Comparison of ENCODE assay signal across 10 cellular contexts in the genomic region with DNA sequence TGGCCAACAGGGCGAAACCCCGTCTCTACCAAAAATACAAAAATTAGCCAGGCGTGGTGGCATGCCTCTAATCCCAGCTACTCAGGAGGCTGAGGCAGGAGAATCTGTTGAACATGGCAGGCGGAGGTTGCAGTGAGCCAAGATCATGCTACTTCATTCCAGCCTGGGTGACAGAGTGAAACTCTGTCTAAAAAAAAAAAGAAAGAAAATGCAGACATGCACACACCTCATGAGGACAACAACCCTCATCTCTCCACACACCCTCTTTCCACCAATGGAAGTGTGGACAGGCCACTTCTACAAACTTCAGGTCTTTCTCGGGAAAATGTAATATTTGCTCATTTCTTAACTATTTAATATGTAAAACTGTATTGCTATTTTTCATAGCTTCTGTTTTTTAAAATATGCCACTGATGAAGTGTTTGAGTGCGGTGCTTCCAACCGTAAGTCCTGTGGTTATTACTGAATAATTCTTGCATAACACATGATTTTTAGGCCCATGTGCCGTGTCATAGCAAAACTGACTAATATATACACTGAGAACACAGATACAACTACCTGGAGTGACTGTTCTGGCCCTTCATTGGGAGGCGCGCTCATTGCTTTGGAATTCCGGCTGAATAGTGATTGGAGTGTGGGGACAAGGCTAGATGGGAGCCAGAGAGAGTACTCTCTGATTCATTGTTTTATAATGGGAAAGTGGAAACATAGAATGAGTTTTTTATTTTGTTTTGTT. TPM values are rescaled to one million over a fixed set of nuclear protein-coding genes. Genes with fewer than 3 reads are reported as not detected.
DNase-seq lines count a peak whose midpoint lies in the region; ATAC-seq and TF ChIP-seq lines count a peak whose summit lies in the region.
"Had no signal": no experiment of that assay in that cellular context is flagged by ENCODE, and none has a peak within 500 bp of the region (broad histone marks: within the 10 kb centered on the region; RNA-seq: fewer than 3 reads in every experiment).

No MANE protein-coding gene starts in this region.

- ATAC-seq in GM19035 (IDR thresholded peaks at IDR 0.05; ENCODE audit: unreplicated experiment) (peak; percentile 97), HG03025 (IDR thresholded peaks at IDR 0.05; ENCODE audit: low FRiP score, unreplicated experiment) (peak; percentile 88), right cardiac atrium (no peak)
- peak; percentile 97 to 98 for ATAC-seq in stimulated activated naive B cell treated with anti-CD40 and anti-IgM and Interleukin-4, amounts not matched to agents 10 μg/mL and 1 μg/mL and 100 μg/mL, for 72 hours (replicated peaks)

- TF ChIP-seq CTCF in lower leg skin (IDR thresholded peaks at IDR 0.05) = no peak

- WGBS in lower leg skin, 2 donors = 92 to 93% methylated on average over 11 of the region's 11 CpGs
- WGBS in right cardiac atrium = 93% methylated on average over 11 of the region's 11 CpGs

- peak overlapping the region; percentile 85 for H3K27ac Mint-ChIP-seq in stimulated activated naive B cell treated with anti-CD40 and anti-IgM and Interleukin-4, amounts not matched to agents 10 μg/mL and 1 μg/mL and 100 μg/mL, for 72 hours
- H3K27ac Mint-ChIP-seq: activated naive CD4-positive, alpha-beta T cell treated with anti-CD3 and anti-CD28 coated beads, Interleukin-2, amount 10 ng/mL, durations not matched to agents 7 days and 5 days had no signal

- H3K4me1 Mint-ChIP-seq in stimulated activated naive B cell treated with anti-CD40 and anti-IgM and Interleukin-4, amounts not matched to agents 10 μg/mL and 1 μg/mL and 100 μg/mL, for 72 hours = peaks cover 23 to 39% of the 10 kb centered on the region in 2 donors

- H3K9me3 ChIP-seq in right cardiac atrium (ENCODE audit: control insufficient read depth, low read length) = no peaks in the 10 kb centered on the region

- intact Hi-C loops in lower leg skin (cut with DNase I; ENCODE audit: low total_unique reads) = no loop called here
- intact Hi-C loops in right cardiac atrium (cut with DNase I) = no loop called here

- H3K4me3 Mint-ChIP-seq in stimulated activated naive B cell treated with anti-CD40 and anti-IgM and Interleukin-4, amounts not matched to agents 10 μg/mL and 1 μg/mL and 100 μg/mL, for 72 hours = peak overlapping the region; percentile 71
- H3K4me3 Mint-ChIP-seq: activated naive CD4-positive, alpha-beta T cell treated with anti-CD3 and anti-CD28 coated beads, Interleukin-2, amount 10 ng/mL, durations not matched to agents 7 days and 5 days had no signal

- DNase-seq in T1000 (lab: John Stamatoyannopoulos, UW) (peak; percentile 47), NCI-H187 (lab: John Stamatoyannopoulos, UW) (no peak), lower leg skin (ENCODE audit: low spot score in 2 of 2) (no peak), right cardiac atrium (no peak), NCI-H2107 treated with DMSO at 0.1 percent for 48 hours (lab: John Stamatoyannopoulos, UW; ENCODE audit: unreplicated experiment) (no peak)
- DNase-seq in stimulated activated naive B cell treated with anti-CD40 and anti-IgM and Interleukin-4, amounts not matched to agents 10 μg/mL and 1 μg/mL and 100 μg/mL, for 72 hours = peak; percentile 31
- DNase-seq: activated naive CD4-positive, alpha-beta T cell treated with anti-CD3 and anti-CD28 coated beads, Interleukin-2, amount 10 ng/mL, durations not matched to agents 7 days and 5 days had no signal

- no peaks in the 10 kb centered on the region for H3K27me3 Mint-ChIP-seq in stimulated activated naive B cell treated with anti-CD40 and anti-IgM and Interleukin-4, amounts not matched to agents 10 μg/mL and 1 μg/mL and 100 μg/mL, for 72 hours

- H3K36me3 Mint-ChIP-seq in stimulated activated naive B cell treated with anti-CD40 and anti-IgM and Interleukin-4, amounts not matched to agents 10 μg/mL and 1 μg/mL and 100 μg/mL, for 72 hours = no peaks in the 10 kb centered on the region
- H3K36me3 Mint-ChIP-seq: activated naive CD4-positive, alpha-beta T cell treated with anti-CD3 and anti-CD28 coated beads, Interleukin-2, amount 10 ng/mL, durations not matched to agents 7 days and 5 days had no signal

- TF ChIP-seq POLR2A in lower leg skin (IDR thresholded peaks at IDR 0.05) = no peak

- H3K27ac ChIP-seq in right cardiac atrium (ENCODE audit: low read length) = no peak overlapping the region

- H3K27me3 ChIP-seq in right cardiac atrium (ENCODE audit: control insufficient read depth, insufficient read depth) = no peaks in the 10 kb centered on the region

- H3K9me3 Mint-ChIP-seq in stimulated activated naive B cell treated with anti-CD40 and anti-IgM and Interleukin-4, amounts not matched to agents 10 μg/mL and 1 μg/mL and 100 μg/mL, for 72 hours = no peaks in the 10 kb centered on the region
- H3K9me3 Mint-ChIP-seq: activated naive CD4-positive, alpha-beta T cell treated with anti-CD3 and anti-CD28 coated beads, Interleukin-2, amount 10 ng/mL, durations not matched to agents 7 days and 5 days had no signal

- no peaks in the 10 kb centered on the region for H3K4me1 ChIP-seq in right cardiac atrium (ENCODE audit: control insufficient read depth, insufficient read depth, low read length)

- H3K4me3 ChIP-seq in lower leg skin (ENCODE audit: low read depth, poor library complexity, severe bottlenecking) (no peak overlapping the region), right cardiac atrium (ENCODE audit: low read length) (no peak overlapping the region)

RNA-seq across cellular contexts. Expression of a gene that starts 23.1 kb away (rescaled TPM):
- not detected for total RNA-seq in lower leg skin
- total RNA-seq in right cardiac atrium = not detected
- not detected for polyA plus RNA-seq in right cardiac atrium
- total RNA-seq: mononuclear cell had no signal

RNA-seq across cellular contexts. Expression of a gene that starts 33.9 kb away (rescaled TPM):
- total RNA-seq in lower leg skin (1 to 10 TPM in 1 of 4 donors, under 1 TPM in 2, not detected in 1; 0.34 to 1.8 (median 0.34) TPM), right cardiac atrium (1 to 10 TPM; 2.1 to 5.5 (median 2.7) TPM)
- polyA plus RNA-seq in right cardiac atrium = 2.9 TPM

RNA-seq across cellular contexts. Expression of a gene that starts 34.0 kb away (rescaled TPM):
- total RNA-seq in lower leg skin (not detected), right cardiac atrium (not detected)
- not detected for polyA plus RNA-seq in right cardiac atrium
- total RNA-seq: mononuclear cell had no signal

Comparison
In these comparisons a context has a peak if more than half of its experiments do, and no peak if none do; other contexts are left out.
1. ATAC-seq: peak in GM19035 (single experiment), HG03025 (single experiment) and stimulated activated naive B cell treated with anti-CD40 and anti-IgM and Interleukin-4, amounts not matched to agents 10 μg/mL and 1 μg/mL and 100 μg/mL, for 72 hours (2 of 2); none in right cardiac atrium (0 of 2).
2. DNase-seq: peak in T1000 (single experiment) and stimulated activated naive B cell treated with anti-CD40 and anti-IgM and Interleukin-4, amounts not matched to agents 10 μg/mL and 1 μg/mL and 100 μg/mL, for 72 hours (single experiment); none in NCI-H187 (0 of 2), lower leg skin (0 of 2), right cardiac atrium (0 of 3) and NCI-H2107 treated with DMSO at 0.1 percent for 48 hours (single experiment).